ENCODE assay signal across 8 cellular contexts in genomic region chr1:86395771-86396502, GRCh38. TPM values are rescaled to one million over a fixed set of nuclear protein-coding genes. Genes with fewer than 3 reads are reported as not detected.
DNase-seq lines count a peak whose midpoint lies in the region; ATAC-seq and TF ChIP-seq lines count a peak whose summit lies in the region.

TSS of gene ODF2L (minus strand) at chr1:86396323. CDS start at chr1:86387027, 9,296 bp downstream.

- peak within 1 kb of the TSS; percentile 94 for H3K4me3 ChIP-seq in AG04449 (ENCODE audit: low read depth, low read length)
- peak within 1 kb of the TSS; percentile 71 to 96 (median 93) for H3K4me3 ChIP-seq in spleen

- H3K27ac ChIP-seq in caudate nucleus (ENCODE audit: low read depth, low read length) (peak within 1 kb of the TSS; percentile 83), spleen (peak within 1 kb of the TSS; percentile 10 to 94 (median 90))

- in situ Hi-C loops in GM18951 (cut with MboI; ENCODE audit: low sequenced_read_pairs, unreplicated experiment) = no loop called here

- POLR2A ChIA-PET in AG04449 (lab: Yijun Ruan, JAX) (interaction anchor here (0.6 kb wide), 1 partner anchor 34 kb away, joined by 3 read pairs; no protein-coding TSS in a partner anchor), activated B cell treated with CpG ODN at 0.5 μM for 24 hours (lab: Charles Lee) (interaction anchor here (0.9 to 2.1 kb wide), 4 partner anchors 12 to 932 kb away, joined by 3 to 34 read pairs (median 5); partner anchors contain the start of genes HS2ST1, SELENOF and SH3GLB1)

- TF ChIP-seq CTCF in AG04449 (IDR thresholded peaks at IDR 0.05; ENCODE audit: insufficient read depth, low read length, missing control alignments) (no peak), activated B cell treated with CpG ODN at 0.5 μM for 24 hours (IDR thresholded peaks at IDR 0.05) (no peak), spleen (IDR thresholded peaks at IDR 0.05 in 8 of 11, conservative IDR thresholded peaks at IDR 0.05 in 3 of 11) (peak in 1 of 11 experiments; percentile 7)

- ATAC-seq in HG03196 (IDR thresholded peaks at IDR 0.05; ENCODE audit: unreplicated experiment) (peak; percentile 100), activated B cell treated with CpG ODN at 0.5 μM for 24 hours (ENCODE audit: low read depth) (peak; percentile 99)

- H3K4me1 Mint-ChIP-seq in activated B cell treated with CpG ODN at 0.5 μM for 24 hours = peaks cover 45% of the 10 kb centered on the region

- no peaks in the 10 kb centered on the region for H3K9me3 Mint-ChIP-seq in activated B cell treated with CpG ODN at 0.5 μM for 24 hours

- H3K9me3 ChIP-seq in spleen = no peaks in the 10 kb centered on the region

- H3K27me3 Mint-ChIP-seq in activated B cell treated with CpG ODN at 0.5 μM for 24 hours = no peaks in the 10 kb centered on the region

- CTCF ChIA-PET in AG04449 (lab: Yijun Ruan, JAX) = interaction anchor here (0.7 to 2.9 kb wide), 7 partner anchors 13 to 309 kb away, joined by 3 to 11 read pairs (median 5); partner anchors contain the start of gene SH3GLB1
- CTCF ChIA-PET in activated B cell treated with CpG ODN at 0.5 μM for 24 hours (lab: Charles Lee) = interaction anchor here (0.9 to 1.6 kb wide), 9 partner anchors 8 to 310 kb away, joined by 3 to 6 read pairs (median 3); partner anchors contain the start of gene SH3GLB1

- H3K36me3 Mint-ChIP-seq in activated B cell treated with CpG ODN at 0.5 μM for 24 hours (ENCODE audit: low read depth) = peaks cover 5% of the 10 kb centered on the region

- peaks cover 5 to 57% (median 33%) of the 10 kb centered on the region in 6 donors for H3K4me1 ChIP-seq in spleen

- peak within 1 kb of the TSS; percentile 95 for H3K27ac Mint-ChIP-seq in activated B cell treated with CpG ODN at 0.5 μM for 24 hours

- 0% methylated on average over 50 to 55 of the region's 55 CpGs for WGBS in spleen, 5 donors

- no peaks in the 10 kb centered on the region for H3K27me3 ChIP-seq in spleen (replicated peaks in 1 of 7)

- TF ChIP-seq POLR2A in GM18951 (IDR thresholded peaks at IDR 0.05; ENCODE audit: extremely low read depth, insufficient read depth, insufficient read length) (peak; percentile 55), spleen (IDR thresholded peaks at IDR 0.05) (peak in 2 of 3 donors; percentile 56 to 67)

- intact Hi-C loops in activated B cell treated with CpG ODN at 0.5 μM for 24 hours (cut with micrococcal nuclease) (loop anchor here (1.0 to 10.0 kb wide), 10 partner anchors 9 to 933 kb away; partner anchors contain the start of genes HS2ST1, LMO4, SELENOF and SH3GLB1), spleen (cut with DNase I; ENCODE audit: low total_unique reads) (loop anchor here (10.0 kb wide), 1 partner anchor 309 kb away; the partner anchor contains the start of gene SH3GLB1)

- H3K4me3 Mint-ChIP-seq in activated B cell treated with CpG ODN at 0.5 μM for 24 hours = peak within 1 kb of the TSS; percentile 98

- DNase-seq in AG04449 (ENCODE audit: low read depth, low spot score) = peak; percentile 29
- DNase-seq in NCI-H345 (lab: John Stamatoyannopoulos, UW) = peak; percentile 89
- DNase-seq in activated B cell treated with CpG ODN at 0.5 μM for 24 hours = peak; percentile 78
- peak; percentile 34 to 96 (median 86) for DNase-seq in caudate nucleus (lab: John Stamatoyannopoulos, UW)
- peak; percentile 75 for DNase-seq in inferior parietal cortex (ENCODE audit: extremely low spot score)
- DNase-seq in spleen = peak; percentile 99

- no peaks in the 10 kb centered on the region for H3K36me3 ChIP-seq in spleen

RNA-seq across cellular contexts. Expression of gene ODF2L, which starts in this region (rescaled TPM):
- total RNA-seq in activated B cell treated with CpG ODN at 0.5 μM for 24 hours (28.2 and 36.1 TPM in 2 replicates), spleen (100 to 1,000 TPM in 1 of 7 donors, 10 to 100 TPM in 6; 57.3 to 132 (median 87.5) TPM)
- polyA plus RNA-seq in spleen = 100 to 1,000 TPM in 2 of 3 donors, 10 to 100 TPM in 1; 39.1 to 123 (median 114) TPM

Comparison
In these comparisons a context has a peak if more than half of its experiments do, and no peak if none do; other contexts are left out.
1. Peak in every context shown above with its lines: DNase-seq, ATAC-seq, H3K4me3 ChIP-seq and H3K27ac ChIP-seq.
2. DNase-seq: peak in every context shown above with its lines; median percentile 99 in spleen; 89 in NCI-H345; 86 in caudate nucleus; 78 in activated B cell treated with CpG ODN at 0.5 μM for 24 hours; 75 in inferior parietal cortex; 29 in AG04449.